In the genomic region with DNA sequence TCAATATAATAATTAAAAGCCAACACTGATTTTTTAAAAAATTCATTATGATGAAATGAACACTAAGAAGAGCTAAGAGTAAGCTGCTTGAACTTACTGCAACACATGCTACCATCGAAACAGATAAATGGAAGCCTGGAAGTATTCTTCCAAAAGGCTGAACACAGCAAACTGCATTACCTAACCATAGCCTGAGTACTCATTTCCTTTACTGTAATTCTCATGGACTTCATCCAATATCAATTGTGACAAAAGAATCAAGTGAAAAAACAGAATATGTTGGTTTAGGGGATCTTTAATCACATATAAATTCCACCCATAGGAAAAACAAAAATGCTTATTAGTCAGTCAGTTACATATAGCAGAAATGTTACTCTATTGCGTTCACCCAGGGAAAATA, we compare ENCODE assay signal across 26 cellular contexts.
"Had no signal": no experiment of that assay in that cellular context is flagged by ENCODE, and none has a peak within 500 bp of the region (broad histone marks: within the 10 kb centered on the region; RNA-seq: fewer than 3 reads in every experiment).

No MANE protein-coding gene starts in this region.

- H2AFZ ChIP-seq: neural progenitor cell, parathyroid adenoma had no signal

- H3K9ac ChIP-seq: neural progenitor cell, parathyroid adenoma had no signal

- H3K4me3 Mint-ChIP-seq: natural killer cell treated with Interleukin-12 subunit alpha and Interleukin-12 subunit beta and Interleukin-15 and Interleukin-18, amount 100 ng/mL, for 72 hours; neural progenitor cell; stimulated activated effector memory CD8-positive, alpha-beta T cell treated with anti-CD3 and anti-CD28 coated beads, Interleukin-12 subunit alpha, Interleukin-12 subunit beta, amount 100 ng/mL, for 72 hours had no signal

- H3K9me3 Mint-ChIP-seq: natural killer cell treated with Interleukin-12 subunit alpha and Interleukin-12 subunit beta and Interleukin-15 and Interleukin-18, amount 100 ng/mL, for 72 hours; neural progenitor cell had no signal

- H3K4me3 ChIP-seq: coronary artery, gastrocnemius medialis, heart right ventricle, left ventricle myocardium inferior, lower lobe of right lung, neural progenitor cell, psoas muscle, right lobe of liver, testis, tibial nerve, upper lobe of right lung had no signal

- H3K4me2 ChIP-seq: neural progenitor cell had no signal

- H3K27me3 ChIP-seq: gastrocnemius medialis, heart right ventricle, neural progenitor cell, right lobe of liver, testis, tibial nerve, upper lobe of right lung had no signal

- H3K4me1 Mint-ChIP-seq: neural progenitor cell; stimulated activated effector memory CD8-positive, alpha-beta T cell treated with anti-CD3 and anti-CD28 coated beads, Interleukin-12 subunit alpha, Interleukin-12 subunit beta, amount 100 ng/mL, for 72 hours had no signal

- H3K79me2 ChIP-seq: parathyroid adenoma had no signal

- H3K27me3 Mint-ChIP-seq: natural killer cell treated with Interleukin-12 subunit alpha and Interleukin-12 subunit beta and Interleukin-15 and Interleukin-18, amount 100 ng/mL, for 72 hours had no signal

- FAIRE-seq: keratinocyte had no signal

- DNase-seq: cerebellar nuclear complex; effector memory CD4-positive, alpha-beta T cell; erythroblast; gastrocnemius medialis; heart right ventricle; hypothalamus; left ventricle myocardium inferior; lower lobe of right lung; mesenchymal stem cell; midbrain; nucleus accumbens; psoas muscle; retina; right lobe of liver; stimulated activated CD4-positive, alpha-beta T cell treated with anti-CD3 and anti-CD28 coated beads, Interleukin-4, amount 100 ng/mL, for 1 hour; stimulated activated CD8-positive, alpha-beta memory T cell treated with anti-CD3 and anti-CD28 coated beads, Interleukin-4, amount 100 ng/mL, for 48 hours; stimulated activated naive CD8-positive, alpha-beta T cell treated with anti-CD3 and anti-CD28 coated beads, Interleukin-15, Interleukin-2, amounts not matched to agents 100 U/mL and 50 U/mL, for 24 hours; testis; upper lobe of right lung had no signal

- H3K4me1 ChIP-seq: gastrocnemius medialis, heart right ventricle, left ventricle myocardium inferior, lower lobe of right lung, neural progenitor cell, parathyroid adenoma, psoas muscle, right lobe of liver, testis, tibial nerve, upper lobe of right lung had no signal

- H3K9me3 ChIP-seq: gastrocnemius medialis, left ventricle myocardium inferior, lower lobe of right lung, psoas muscle, right lobe of liver, testis, tibial nerve, upper lobe of right lung had no signal

- H3K27ac ChIP-seq: coronary artery, gastrocnemius medialis, heart right ventricle, left ventricle myocardium inferior, lower lobe of right lung, neural progenitor cell, parathyroid adenoma, psoas muscle, right lobe of liver, testis, tibial nerve, upper lobe of right lung had no signal

- ATAC-seq: gastrocnemius medialis; heart right ventricle; lower lobe of right lung; natural killer cell treated with Interleukin-12 subunit alpha and Interleukin-12 subunit beta and Interleukin-15 and Interleukin-18, amount 100 ng/mL, for 72 hours; psoas muscle; stimulated activated effector memory CD8-positive, alpha-beta T cell treated with anti-CD3 and anti-CD28 coated beads, Interleukin-12 subunit alpha, Interleukin-12 subunit beta, amount 100 ng/mL, for 72 hours; stimulated activated naive CD8-positive, alpha-beta T cell treated with anti-CD3 and anti-CD28 coated beads, Interleukin-15, Interleukin-2, amounts not matched to agents 100 U/mL and 50 U/mL, for 24 hours; upper lobe of right lung had no signal

- H3K27ac Mint-ChIP-seq: natural killer cell treated with Interleukin-12 subunit alpha and Interleukin-12 subunit beta and Interleukin-15 and Interleukin-18, amount 100 ng/mL, for 72 hours; neural progenitor cell; stimulated activated effector memory CD8-positive, alpha-beta T cell treated with anti-CD3 and anti-CD28 coated beads, Interleukin-12 subunit alpha, Interleukin-12 subunit beta, amount 100 ng/mL, for 72 hours had no signal
